ENCODE assay signal across 9 cellular contexts in the genomic region with DNA sequence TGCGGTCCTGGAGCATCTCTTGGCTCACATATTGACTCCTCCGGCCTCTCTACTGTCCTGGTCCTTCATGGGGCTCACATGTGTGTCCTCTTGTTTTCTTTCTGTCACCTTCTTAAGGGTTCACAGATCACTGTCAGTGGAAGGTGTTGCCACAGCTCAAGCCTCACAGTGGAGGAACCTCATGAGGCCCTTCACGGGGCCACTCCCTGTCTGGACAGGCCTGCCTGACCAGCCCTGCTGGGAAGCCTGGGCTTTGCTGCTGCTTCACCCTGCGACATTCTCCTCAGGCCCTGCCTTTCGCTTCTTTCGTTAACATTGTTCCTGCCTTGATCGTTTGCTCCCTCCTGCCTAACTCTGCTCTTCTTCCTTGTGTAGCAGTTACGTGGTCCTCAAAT. TPM values are rescaled to one million over a fixed set of nuclear protein-coding genes. Genes with fewer than 3 reads are reported as not detected.
DNase-seq lines count a peak whose midpoint lies in the region; ATAC-seq and TF ChIP-seq lines count a peak whose summit lies in the region.
"Had no signal": no experiment of that assay in that cellular context is flagged by ENCODE, and none has a peak within 500 bp of the region (broad histone marks: within the 10 kb centered on the region; RNA-seq: fewer than 3 reads in every experiment).

No MANE protein-coding gene starts in this region.

- intact Hi-C loops in heart left ventricle (cut with DNase I) = no loop called here

- DNase-seq in GM23338 (ENCODE audit: low spot score) = no peak
- no peak for DNase-seq in WTC11 (ENCODE audit: low spot score)
- DNase-seq in heart left ventricle = no peak
- DNase-seq in D341Med (ENCODE audit: low spot score) = no peak
- DNase-seq in NCI-H2171 treated with DMSO at 0.1 percent for 48 hours (lab: John Stamatoyannopoulos, UW) = no peak
- no peak for DNase-seq in activated CD4-positive, CD25-positive, alpha-beta regulatory T cell treated with anti-CD3 and anti-CD28 coated beads, Interleukin-2, amount 50 U/mL, for 72 hours
- DNase-seq: NCI-H1048 had no signal

- H3K4me3 ChIP-seq in GM23338 = no peak overlapping the region
- H3K4me3 ChIP-seq in heart left ventricle = peak overlapping the region in 6 of 12 donors; percentile 19 to 74 (median 61)
- H3K4me3 ChIP-seq in skin epidermis = peak overlapping the region in 1 of 7 experiments; percentile 3

- POLR2A ChIA-PET in WTC11 (lab: Charles Lee) = no interaction called here

- no peaks in the 10 kb centered on the region for H3K9me2 ChIP-seq in GM23338 (ENCODE audit: insufficient read depth)

- H3K27ac ChIP-seq in GM23338 (ENCODE audit: low read depth) = peak overlapping the region; percentile 74
- H3K27ac ChIP-seq in heart left ventricle = peak overlapping the region; percentile 58 to 97 (median 91)
- peak overlapping the region in 20 of 21 experiments; percentile 40 to 92 (median 86) for H3K27ac ChIP-seq in skin epidermis

- peaks cover 6% of the 10 kb centered on the region; the same call in 1 of the 2 replicates for H4K20me1 ChIP-seq in GM23338 (replicated peaks; ENCODE audit: insufficient read depth)

- H3K4me3 Mint-ChIP-seq in GM23338 (no peak overlapping the region), WTC11 (no peak overlapping the region)

- no peak for TF ChIP-seq CTCF in GM23338 (conservative IDR thresholded peaks at IDR 0.05; ENCODE audit: low read depth in 2 of 2)
- no peak for TF ChIP-seq CTCF in WTC11 (IDR thresholded peaks at IDR 0.05)
- no peak for TF ChIP-seq CTCF in heart left ventricle (IDR thresholded peaks at IDR 0.05)

- H3K9me3 Mint-ChIP-seq in GM23338 (no peaks in the 10 kb centered on the region; the same call in 2 of the 3 replicates), WTC11 (no peaks in the 10 kb centered on the region)

- H3K4me1 ChIP-seq in GM23338 (ENCODE audit: insufficient read depth) (no peaks in the 10 kb centered on the region), heart left ventricle (peaks cover 5 to 48% (median 31%) of the 10 kb centered on the region in 12 donors)

- H3K79me2 ChIP-seq in GM23338 (replicated peaks; ENCODE audit: insufficient read depth) = peaks cover 18% of the 10 kb centered on the region

- H3F3A ChIP-seq in GM23338 (replicated peaks; ENCODE audit: low read depth) = peaks cover 18% of the 10 kb centered on the region

- no peak for TF ChIP-seq POLR2A in heart left ventricle (IDR thresholded peaks at IDR 0.05)

- H3K4me1 Mint-ChIP-seq in GM23338 = peaks cover 12% of the 10 kb centered on the region
- H3K4me1 Mint-ChIP-seq in WTC11 = peaks cover 10% of the 10 kb centered on the region

- H3K4me2 ChIP-seq in GM23338 = no peak overlapping the region

- no peaks in the 10 kb centered on the region for H3K9me3 ChIP-seq in heart left ventricle

- H3K27ac Mint-ChIP-seq in GM23338 (peak overlapping the region; percentile 66; the same call in 1 of the 2 replicates), WTC11 (peak overlapping the region; percentile 87)

- H3K36me3 Mint-ChIP-seq in GM23338 (ENCODE audit: low read depth) (peaks cover 48% of the 10 kb centered on the region), WTC11 (peaks cover 39% of the 10 kb centered on the region)

- CTCF ChIA-PET in WTC11 (lab: Charles Lee) = interaction anchor here (0.6 kb wide), 1 partner anchor 33 kb away, joined by 5 read pairs; no protein-coding TSS in a partner anchor

- H3K27me3 Mint-ChIP-seq in GM23338 (ENCODE audit: insufficient read depth, low read depth, poor library complexity) (peaks cover 12% of the 10 kb centered on the region), WTC11 (ENCODE audit: low read depth) (no peaks in the 10 kb centered on the region)

- H3K36me3 ChIP-seq in GM23338 (ENCODE audit: insufficient read depth) (peaks cover 11% of the 10 kb centered on the region; the same call in 1 of the 2 replicates), heart left ventricle (peaks cover 0 to 36% (median 24%) of the 10 kb centered on the region in 9 donors)

- no peak overlapping the region for H2AFZ ChIP-seq in GM23338

- H3K27me3 ChIP-seq in GM23338 (ENCODE audit: insufficient read depth) (no peaks in the 10 kb centered on the region), heart left ventricle (no peaks in the 10 kb centered on the region)

- ATAC-seq in GM23338 (no peak), WTC11 (no peak), heart left ventricle (peak in 2 of 4 donors; percentile 3 to 19), GM21447 (IDR thresholded peaks at IDR 0.05; ENCODE audit: unreplicated experiment) (no peak)

- WGBS in heart left ventricle, 4 donors = 58 to 70% (median 66%) methylated on average over 8 of the region's 8 CpGs

TF ChIP-seq in WTC11, 78 proteins besides CTCF, POLR2A, EP300 and RAD21:
- TF ChIP-seq GABPB1 (CRISPR knock-in tag; IDR thresholded peaks at IDR 0.05) (no peak), GTF2I (CRISPR knock-in tag; conservative IDR thresholded peaks at IDR 0.05) (no peak), ZNF512 (CRISPR knock-in tag; IDR thresholded peaks at IDR 0.05; ENCODE audit: borderline replicate concordance) (no peak), NFE2L1 (CRISPR knock-in tag; IDR thresholded peaks at IDR 0.05) (no peak)
- TF ChIP-seq, protein P1, sequence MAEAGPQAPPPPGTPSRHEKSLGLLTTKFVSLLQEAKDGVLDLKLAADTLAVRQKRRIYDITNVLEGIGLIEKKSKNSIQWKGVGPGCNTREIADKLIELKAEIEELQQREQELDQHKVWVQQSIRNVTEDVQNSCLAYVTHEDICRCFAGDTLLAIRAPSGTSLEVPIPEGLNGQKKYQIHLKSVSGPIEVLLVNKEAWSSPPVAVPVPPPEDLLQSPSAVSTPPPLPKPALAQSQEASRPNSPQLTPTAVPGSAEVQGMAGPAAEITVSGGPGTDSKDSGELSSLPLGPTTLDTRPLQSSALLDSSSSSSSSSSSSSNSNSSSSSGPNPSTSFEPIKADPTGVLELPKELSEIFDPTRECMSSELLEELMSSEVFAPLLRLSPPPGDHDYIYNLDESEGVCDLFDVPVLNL (CRISPR knock-in tag; IDR thresholded peaks at IDR 0.05; ENCODE audit: borderline replicate concordance, low read depth) = no peak

RNA-seq across cellular contexts. Expression of gene WDR45B, which starts 56.0 kb away (rescaled TPM):
- total RNA-seq in GM23338 (2014; rRNA removed; shearing (Covaris generic)) = 96.4 and 97.6 TPM in 2 replicates
- polyA plus RNA-seq in GM23338 (2016; fragmentation: Nextera tagmentation; extraction: Ambion mirVana) (69.4 and 82.3 TPM in 2 replicates), heart left ventricle (10 to 100 TPM; 23.5 to 60.7 TPM)
- total RNA-seq in WTC11 (2021) (87.1 to 96.5 TPM (median 89.1 TPM) in 3 replicates), heart left ventricle (10 to 100 TPM; 33.9 to 48.2 (median 40.1) TPM)
